ENCODE assay signal across 1 cellular context in the genomic region with DNA sequence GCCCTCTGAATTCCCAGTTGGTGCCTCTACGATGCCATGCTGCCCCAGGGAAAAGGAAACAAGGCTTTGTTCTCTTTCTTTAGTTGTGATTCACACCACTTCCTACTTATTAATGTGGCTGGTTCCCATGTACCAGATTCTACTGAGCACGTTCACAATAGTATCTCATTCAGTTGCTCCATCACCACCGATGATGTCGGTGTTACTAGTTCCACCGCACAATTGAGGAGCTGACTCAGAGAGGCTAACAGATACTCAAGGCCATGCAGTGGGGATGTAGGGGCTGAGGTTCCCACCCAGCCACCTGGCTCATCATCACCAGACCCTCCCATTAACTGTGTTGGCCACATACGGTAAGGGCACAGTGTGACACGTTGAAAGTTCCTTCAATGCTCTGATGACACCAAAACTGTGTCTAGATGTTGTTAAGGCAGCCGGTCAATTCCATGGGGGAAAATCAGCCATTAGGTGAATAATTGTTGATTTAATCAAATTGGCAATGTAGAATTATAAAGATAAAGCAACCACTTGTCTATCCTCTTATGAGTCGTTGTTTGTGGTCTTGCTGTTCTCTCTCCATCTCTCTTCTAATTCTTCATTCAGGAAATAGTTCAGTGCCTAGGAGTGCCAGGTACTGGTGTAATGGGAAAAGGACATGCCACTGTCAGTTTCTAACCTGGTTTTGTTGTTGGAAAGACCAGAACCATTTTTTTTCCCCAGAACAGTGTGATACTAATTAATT.
TF ChIP-seq lines count a peak whose summit lies in the region.

No MANE protein-coding gene starts in this region.

TF ChIP-seq in IMR-90, 13 proteins besides CTCF, POLR2A, EP300 and RAD21:
- TF ChIP-seq RCOR1 (IDR thresholded peaks at IDR 0.05; ENCODE audit: insufficient replicate concordance, low read length) (no peak), BHLHE40 (IDR thresholded peaks at IDR 0.05; ENCODE audit: low read depth, low read length) (0 out of 2 replicates have a peak, but pooled peaks have one; percentile 19), CEBPB (IDR thresholded peaks at IDR 0.05; ENCODE audit: low read depth, low read length) (peak; percentile 46; the same call in 1 of the 2 replicates), MAFK (IDR thresholded peaks at IDR 0.05; ENCODE audit: low read depth, low read length) (no peak)
